ENCODE assay signal across 25 cellular contexts in the genomic region with DNA sequence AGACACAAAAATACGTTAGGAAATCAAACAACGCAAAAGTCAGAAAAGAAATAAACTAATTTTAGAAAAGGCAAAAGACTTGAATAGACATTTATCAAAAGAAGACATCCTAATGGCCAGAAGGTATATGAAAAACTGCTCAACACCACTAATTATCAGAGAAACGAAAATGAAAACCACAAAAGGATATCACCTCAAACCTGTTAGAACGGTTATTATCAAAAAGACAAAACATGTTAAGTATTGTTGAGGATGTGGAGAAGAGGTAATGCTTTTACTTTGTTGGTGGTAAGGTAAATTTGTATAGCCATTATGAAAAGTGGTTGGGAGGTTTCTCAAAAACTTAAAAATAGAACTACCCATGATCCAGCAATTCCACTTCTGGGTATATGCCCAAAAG.
DNase-seq lines count a peak whose midpoint lies in the region; ATAC-seq, FAIRE-seq and TF ChIP-seq lines count a peak whose summit lies in the region.
"Had no signal": no experiment of that assay in that cellular context is flagged by ENCODE, and none has a peak within 500 bp of the region (broad histone marks: within the 10 kb centered on the region; RNA-seq: fewer than 3 reads in every experiment).

No MANE protein-coding gene starts in this region.

- no peak overlapping the region for H3K4me3 ChIP-seq in A549
- H3K4me3 ChIP-seq: GM23338, HAP-1, SJSA1 had no signal

- H3K4me1 ChIP-seq in A549, result no peaks in the 10 kb centered on the region
- H3K4me1 ChIP-seq: HAP-1, SJSA1 had no signal

- ATAC-seq in A549 (no peak), GM19395 (IDR thresholded peaks at IDR 0.05; ENCODE audit: unreplicated experiment) (peak; percentile 75), HG03159 (IDR thresholded peaks at IDR 0.05; ENCODE audit: unreplicated experiment) (peak; percentile 67)
- ATAC-seq: GM23338, PC-3, Right ventricle myocardium inferior had no signal

- CTCF ChIA-PET in A549 (lab: Yijun Ruan, JAX), result no interaction called here
- CTCF ChIA-PET in RWPE1 (lab: Yijun Ruan, JAX), result interaction anchor here (0.7 kb wide), 1 partner anchor 294 kb away, joined by 3 read pairs; no protein-coding TSS in a partner anchor

- intact Hi-C loops in cardiac septum (cut with DNase I), result no loop called here

- peak; percentile 68 for FAIRE-seq in A549 (lab: Jason Lieb, UNC)

- no peaks in the 10 kb centered on the region for H3K9me3 ChIP-seq in A549
- H3K9me3 ChIP-seq: HAP-1 had no signal

- POLR2A ChIA-PET in A549 (lab: Yijun Ruan, JAX), result no interaction called here
- POLR2A ChIA-PET in RWPE1 (lab: Yijun Ruan, JAX; ENCODE audit: low non-redundant PET), result no interaction called here

- TF ChIP-seq EP300 in A549 (IDR thresholded peaks at IDR 0.05), result no peak

- WGBS in A549 (ENCODE audit: missing lambda C conversion rate), result 19% methylated on average over 4 of the region's 4 CpGs

- no peak for TF ChIP-seq CTCF in A549 (IDR thresholded peaks at IDR 0.05)
- no peak for TF ChIP-seq CTCF in RWPE1 (conservative IDR thresholded peaks at IDR 0.05; ENCODE audit: low read depth)

- no peak for TF ChIP-seq POLR2A in A549 (IDR thresholded peaks at IDR 0.05; ENCODE audit: low read length)

- H3K27ac ChIP-seq in A549 (no peak overlapping the region), RWPE1 (no peak overlapping the region)
- H3K27ac ChIP-seq: 22Rv1, SJSA1 had no signal

- no peak overlapping the region for H3K4me2 ChIP-seq in A549
- H3K4me2 ChIP-seq: GM23338 had no signal

- no peak for DNase-seq in A549 (ENCODE audit: low read depth in 1 of 2, low spot score in 1 of 2)
- DNase-seq in NCI-H69 (lab: John Stamatoyannopoulos, UW), result peak; percentile 40
- DNase-seq in cardiac septum (ENCODE audit: low spot score), result no peak
- no peak for DNase-seq in SHP77 (lab: John Stamatoyannopoulos, UW)
- no peak for DNase-seq in RWPE1 (ENCODE audit: low spot score)
- DNase-seq: ACHN; Calu3; DND-41; HFFc6; IMR-90; NCI-H1105; NCI-H1436 treated with DMSO at 0.1 percent for 48 hours; NCI-H187 treated with DMSO at 0.1 percent for 48 hours; NCI-H524; NCI-H774; NK-92 treated with Interleukin-12 subunit alpha and Interleukin-12 subunit beta, amount 100 ng/mL, for 24 hours; PC-3; T-helper 2 cell had no signal

- no peak for TF ChIP-seq RAD21 in A549 (conservative IDR thresholded peaks at IDR 0.05 in 1 of 2, IDR thresholded peaks at IDR 0.05 in 1 of 2)

TF ChIP-seq in A549, 52 proteins besides CTCF, POLR2A, EP300 and RAD21:
- TF ChIP-seq HOXA7 (CRISPR knock-in tag; IDR thresholded peaks at IDR 0.05), result no peak
- no peak for TF ChIP-seq TFCP2L1 (CRISPR knock-in tag; IDR thresholded peaks at IDR 0.05)
- TF ChIP-seq FOSB (CRISPR knock-in tag; IDR thresholded peaks at IDR 0.05), result no peak
- TF ChIP-seq, protein P1, sequence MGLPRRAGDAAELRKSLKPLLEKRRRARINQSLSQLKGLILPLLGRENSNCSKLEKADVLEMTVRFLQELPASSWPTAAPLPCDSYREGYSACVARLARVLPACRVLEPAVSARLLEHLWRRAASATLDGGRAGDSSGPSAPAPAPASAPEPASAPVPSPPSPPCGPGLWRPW (IDR thresholded peaks at IDR 0.05), result no peak
- no peak for TF ChIP-seq CHD2 (IDR thresholded peaks at IDR 0.05; ENCODE audit: low read length, partially characterized antibody)
- TF ChIP-seq CBX2 (IDR thresholded peaks at IDR 0.05; ENCODE audit: borderline replicate concordance, low read depth), result no peak
TF ChIP-seq in A549: peak in this region for 0.

Comparison
In these comparisons a context has a peak if more than half of its experiments do, and no peak if none do; other contexts are left out.
1. ATAC-seq: peak in GM19395 (single experiment) and HG03159 (single experiment); none in A549 (0 of 2).